Comparison of ENCODE assay signal across 8 cellular contexts in the genomic region with DNA sequence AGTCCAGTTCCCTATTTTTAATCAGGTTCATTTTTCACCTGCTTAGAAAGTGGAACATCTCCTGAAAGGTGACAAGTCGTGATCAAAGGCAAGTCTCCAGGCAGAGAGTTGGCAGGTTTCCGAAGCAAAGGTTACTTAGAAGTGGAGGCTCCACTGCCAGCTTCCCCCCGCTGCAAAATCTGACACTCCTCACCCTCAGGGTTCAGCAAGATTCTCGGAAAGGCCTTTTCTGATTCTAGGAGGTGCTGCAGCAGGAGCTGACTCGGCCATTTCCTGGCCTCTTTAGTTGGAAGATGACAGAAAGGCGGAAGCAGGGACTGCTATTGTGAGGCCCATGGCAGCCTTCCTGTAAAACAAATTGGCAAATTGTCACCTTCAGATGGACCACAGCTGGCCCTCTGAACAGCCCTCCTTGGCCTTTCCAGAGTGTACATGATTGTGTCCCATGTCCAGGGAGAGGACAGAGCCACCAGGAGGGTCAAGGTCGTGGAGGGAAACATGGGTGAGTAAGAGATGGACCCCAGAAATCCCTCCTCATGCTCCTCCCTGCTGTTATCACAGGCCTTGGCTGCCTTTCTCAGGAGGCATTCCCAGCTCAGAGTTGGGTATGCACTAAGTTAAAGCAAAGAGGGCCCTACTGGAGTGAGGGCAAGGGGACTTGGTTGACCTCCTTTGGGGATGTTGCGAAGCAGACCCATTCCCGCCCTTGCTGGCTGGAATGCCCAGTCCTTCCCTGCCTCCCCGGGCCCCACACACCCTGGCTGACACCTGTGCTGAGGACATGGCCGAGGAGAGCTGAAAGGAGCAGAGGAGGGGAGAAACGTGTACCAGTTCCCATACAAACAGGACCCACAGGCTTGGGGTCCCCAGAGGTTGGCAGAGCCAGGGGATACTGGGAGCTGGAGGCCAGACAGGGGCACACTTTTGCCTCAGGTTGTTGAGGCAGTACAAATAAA.
DNase-seq lines count a peak whose midpoint lies in the region; ATAC-seq and TF ChIP-seq lines count a peak whose summit lies in the region.

No MANE protein-coding gene starts in this region.

- 37% methylated on average over 12 of the region's 12 CpGs for WGBS in prostate gland

- peak overlapping the region; percentile 67 for H3K4me2 ChIP-seq in fibroblast of lung (ENCODE audit: extremely low read depth, insufficient read depth, low read length)

- no peak overlapping the region for H2AFZ ChIP-seq in fibroblast of lung (ENCODE audit: low read length)

- peak overlapping the region; percentile 91 for H3K9ac ChIP-seq in fibroblast of lung (ENCODE audit: insufficient read depth, low read length)

- TF ChIP-seq CTCF in CD14-positive monocyte (IDR thresholded peaks at IDR 0.05): no peak
- no peak for TF ChIP-seq CTCF in fibroblast of lung (conservative IDR thresholded peaks at IDR 0.05 in 1 of 2, IDR thresholded peaks at IDR 0.05 in 1 of 2; ENCODE audit: low read depth in 1 of 2, low read length in 2 of 2)
- no peak for TF ChIP-seq CTCF in prostate gland (IDR thresholded peaks at IDR 0.05)

- no peak for ATAC-seq in HG03469 (IDR thresholded peaks at IDR 0.05; ENCODE audit: unreplicated experiment)

- H3K27ac ChIP-seq in fibroblast of lung (ENCODE audit: insufficient read depth, low read length) (peak overlapping the region; percentile 99), prostate gland (peak overlapping the region; percentile 95 to 97)

- intact Hi-C loops in CD14-positive monocyte (cut with micrococcal nuclease): loop anchor here (5.0 to 10.0 kb wide), 4 partner anchors 47 to 349 kb away; no protein-coding TSS in a partner anchor
- intact Hi-C loops in prostate gland (cut with DNase I): loop anchor here (2.0 kb wide), 4 partner anchors 115 to 357 kb away; a partner anchor contains a TSS

- H3K27me3 ChIP-seq in fibroblast of lung (ENCODE audit: control insufficient read depth, insufficient read depth, low read length): no peaks in the 10 kb centered on the region
- no peaks in the 10 kb centered on the region for H3K27me3 ChIP-seq in prostate gland (replicated peaks; ENCODE audit: insufficient read depth)

- H3K27me3 Mint-ChIP-seq in CD14-positive monocyte (ENCODE audit: low read depth in 3 of 3): peaks cover 0 to 2% (median 0%) of the 10 kb centered on the region in 3 donors

- H3K36me3 ChIP-seq in fibroblast of lung (ENCODE audit: control insufficient read depth, insufficient read depth, low read length) (no peaks in the 10 kb centered on the region), prostate gland (no peaks in the 10 kb centered on the region)

- no peaks in the 10 kb centered on the region for H3K79me2 ChIP-seq in fibroblast of lung (ENCODE audit: control insufficient read depth, insufficient read depth, low read length)

- peaks cover 37% of the 10 kb centered on the region for H3K4me1 ChIP-seq in fibroblast of lung (ENCODE audit: control insufficient read depth, extremely low read depth, insufficient read depth, low read length)
- peaks cover 47% of the 10 kb centered on the region for H3K4me1 ChIP-seq in prostate gland (replicated peaks)

- peaks cover 0 to 4% (median 0%) of the 10 kb centered on the region in 7 donors for H3K9me3 Mint-ChIP-seq in CD14-positive monocyte

- peaks cover 4 to 5% of the 10 kb centered on the region in 2 donors for H3K36me3 Mint-ChIP-seq in CD14-positive monocyte

- no peaks in the 10 kb centered on the region for H4K20me1 ChIP-seq in fibroblast of lung (ENCODE audit: control insufficient read depth, extremely low read depth, insufficient read depth, low read length)

- H3K4me3 Mint-ChIP-seq in CD14-positive monocyte: peak overlapping the region; percentile 31 to 85

- H3K4me1 Mint-ChIP-seq in CD14-positive monocyte: peaks cover 99% of the 10 kb centered on the region

- H3K9me3 ChIP-seq in fibroblast of lung (ENCODE audit: control insufficient read depth, insufficient read depth, low read depth, low read length): no peaks in the 10 kb centered on the region
- H3K9me3 ChIP-seq in prostate gland: no peaks in the 10 kb centered on the region

- no peak for TF ChIP-seq POLR2A in prostate gland (IDR thresholded peaks at IDR 0.05)

- H3K4me3 ChIP-seq in fibroblast of lung (replicated peaks in 1 of 4; ENCODE audit: control extremely low read depth in 1 of 4, insufficient read depth in 1 of 4, low read depth in 3 of 4, low read length in 4 of 4) (no peak overlapping the region), prostate gland (no peak overlapping the region)

- no peak for DNase-seq in CD14-positive monocyte (ENCODE audit: low spot score)
- peak; percentile 42 for DNase-seq in NCI-H2029 treated with DMSO at 0.1 percent for 48 hours (lab: John Stamatoyannopoulos, UW)
- DNase-seq in activated T-cell treated with anti-CD3 and anti-CD28 coated beads, Interleukin-2, amount 50 U/mL, for 1 hour: peak; percentile 68
- peak; percentile 25 to 28 for DNase-seq in fibroblast of lung (ENCODE audit: low read depth in 2 of 2)
- DNase-seq in prostate gland (ENCODE audit: low spot score): peak; percentile 80
- DNase-seq in retina: no peak
- DNase-seq in inferior parietal cortex (ENCODE audit: extremely low spot score): no peak

- H3K27ac Mint-ChIP-seq in CD14-positive monocyte: peak overlapping the region; percentile 93 to 98 (median 97)

Comparison
In these comparisons a context has a peak if more than half of its experiments do, and no peak if none do; other contexts are left out.
1. DNase-seq: peak in NCI-H2029 treated with DMSO at 0.1 percent for 48 hours (single experiment), activated T-cell treated with anti-CD3 and anti-CD28 coated beads, Interleukin-2, amount 50 U/mL, for 1 hour (single experiment), fibroblast of lung (2 of 2) and prostate gland (single experiment); none in CD14-positive monocyte (single experiment), retina (single experiment) and inferior parietal cortex (single experiment).